1 cellular context compared by ENCODE assay signal in the genomic region with DNA sequence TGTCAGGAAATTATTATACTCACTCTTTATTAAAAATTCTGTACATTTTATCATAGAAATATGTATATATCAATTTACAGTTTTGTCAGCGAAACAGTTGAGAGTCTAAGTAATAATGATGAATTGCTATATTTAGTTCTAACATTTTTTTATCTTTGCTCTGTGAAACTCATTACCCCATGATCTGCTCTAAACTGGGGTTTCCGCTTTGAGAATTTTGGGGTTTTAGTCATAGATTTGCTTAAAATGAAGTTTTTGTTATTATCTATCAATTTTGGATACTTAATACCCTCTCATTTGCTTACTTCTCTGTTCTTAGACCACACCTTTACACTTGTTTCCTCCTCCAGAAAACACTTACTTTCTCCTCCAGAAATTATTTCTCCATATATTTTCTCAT.
TF ChIP-seq lines count a peak whose summit lies in the region.

No MANE protein-coding gene starts in this region.

TF ChIP-seq in SK-N-SH treated with all-trans-retinoic acid at 6 μM for 48 hours, 23 proteins besides CTCF, POLR2A, EP300 and RAD21 (continued from another document):
- TF ChIP-seq, protein P1, sequence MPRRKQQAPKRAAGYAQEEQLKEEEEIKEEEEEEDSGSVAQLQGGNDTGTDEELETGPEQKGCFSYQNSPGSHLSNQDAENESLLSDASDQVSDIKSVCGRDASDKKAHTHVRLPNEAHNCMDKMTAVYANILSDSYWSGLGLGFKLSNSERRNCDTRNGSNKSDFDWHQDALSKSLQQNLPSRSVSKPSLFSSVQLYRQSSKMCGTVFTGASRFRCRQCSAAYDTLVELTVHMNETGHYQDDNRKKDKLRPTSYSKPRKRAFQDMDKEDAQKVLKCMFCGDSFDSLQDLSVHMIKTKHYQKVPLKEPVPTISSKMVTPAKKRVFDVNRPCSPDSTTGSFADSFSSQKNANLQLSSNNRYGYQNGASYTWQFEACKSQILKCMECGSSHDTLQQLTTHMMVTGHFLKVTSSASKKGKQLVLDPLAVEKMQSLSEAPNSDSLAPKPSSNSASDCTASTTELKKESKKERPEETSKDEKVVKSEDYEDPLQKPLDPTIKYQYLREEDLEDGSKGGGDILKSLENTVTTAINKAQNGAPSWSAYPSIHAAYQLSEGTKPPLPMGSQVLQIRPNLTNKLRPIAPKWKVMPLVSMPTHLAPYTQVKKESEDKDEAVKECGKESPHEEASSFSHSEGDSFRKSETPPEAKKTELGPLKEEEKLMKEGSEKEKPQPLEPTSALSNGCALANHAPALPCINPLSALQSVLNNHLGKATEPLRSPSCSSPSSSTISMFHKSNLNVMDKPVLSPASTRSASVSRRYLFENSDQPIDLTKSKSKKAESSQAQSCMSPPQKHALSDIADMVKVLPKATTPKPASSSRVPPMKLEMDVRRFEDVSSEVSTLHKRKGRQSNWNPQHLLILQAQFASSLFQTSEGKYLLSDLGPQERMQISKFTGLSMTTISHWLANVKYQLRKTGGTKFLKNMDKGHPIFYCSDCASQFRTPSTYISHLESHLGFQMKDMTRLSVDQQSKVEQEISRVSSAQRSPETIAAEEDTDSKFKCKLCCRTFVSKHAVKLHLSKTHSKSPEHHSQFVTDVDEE (CRISPR knock-in tag; IDR thresholded peaks at IDR 0.05) = no peak
TF ChIP-seq in SK-N-SH treated with all-trans-retinoic acid at 6 μM for 48 hours: peak in this region for 0.
